20 cellular contexts compared by ENCODE assay signal in genomic region chr5:124560370-124560769, GRCh38.
"Had no signal": no experiment of that assay in that cellular context is flagged by ENCODE, and none has a peak within 500 bp of the region (broad histone marks: within the 10 kb centered on the region; RNA-seq: fewer than 3 reads in every experiment).

No MANE protein-coding gene starts in this region.

- H3K4me1 ChIP-seq: colonic mucosa, esophagus muscularis mucosa, foreskin keratinocyte, gastroesophageal sphincter, heart left ventricle, left lung, lower lobe of right lung had no signal

- H3K9me3 ChIP-seq: colonic mucosa, esophagus muscularis mucosa, gastroesophageal sphincter, left lung, lower lobe of right lung, mucosa of descending colon had no signal

- H3K27ac Mint-ChIP-seq: dendritic cell treated with granulocyte-macrophage colony-stimulating factor and Interleukin-4, amounts not matched to agents 40 ng/mL and 50 ng/mL, for 4 days; effector memory CD8-positive, alpha-beta T cell; endodermal cell; mesothelial cell of epicardium had no signal

- H3K4me3 ChIP-seq: colonic mucosa, esophagus muscularis mucosa, gastroesophageal sphincter, heart left ventricle, hepatocyte, left lung, lower lobe of right lung, mucosa of descending colon had no signal

- ATAC-seq: effector memory CD8-positive, alpha-beta T cell; foreskin keratinocyte; gastroesophageal sphincter; heart left ventricle; left cardiac atrium; left lung; left ventricle myocardium superior; lower lobe of right lung; mucosa of descending colon had no signal

- H3K36me3 ChIP-seq: colonic mucosa, esophagus muscularis mucosa, gastroesophageal sphincter, heart left ventricle, left lung, lower lobe of right lung had no signal

- H3K9me3 Mint-ChIP-seq: mesothelial cell of epicardium had no signal

- H3K27me3 Mint-ChIP-seq: dendritic cell treated with granulocyte-macrophage colony-stimulating factor and Interleukin-4, amounts not matched to agents 40 ng/mL and 50 ng/mL, for 4 days; effector memory CD8-positive, alpha-beta T cell had no signal

- H3K4me3 Mint-ChIP-seq: dendritic cell treated with granulocyte-macrophage colony-stimulating factor and Interleukin-4, amounts not matched to agents 40 ng/mL and 50 ng/mL, for 4 days; effector memory CD8-positive, alpha-beta T cell; endodermal cell; mesothelial cell of epicardium had no signal

- DNase-seq: colonic mucosa; cortex of kidney; effector CD8-positive, alpha-beta T cell; effector memory CD8-positive, alpha-beta T cell; endodermal cell; foreskin keratinocyte; heart left ventricle; hypothalamus; left cardiac atrium; left lung; left ventricle myocardium superior; lower lobe of right lung; mesenchymal stem cell; mucosa of descending colon had no signal

- H3K36me3 Mint-ChIP-seq: mesothelial cell of epicardium had no signal

- H3K27me3 ChIP-seq: colonic mucosa, esophagus muscularis mucosa, foreskin keratinocyte, gastroesophageal sphincter, heart left ventricle, hepatocyte, left lung had no signal

- H3K27ac ChIP-seq: colonic mucosa, epithelial cell of prostate, esophagus muscularis mucosa, foreskin keratinocyte, gastroesophageal sphincter, heart left ventricle, hepatocyte, left lung, lower lobe of right lung had no signal
